9 cellular contexts compared by ENCODE assay signal in the genomic region with DNA sequence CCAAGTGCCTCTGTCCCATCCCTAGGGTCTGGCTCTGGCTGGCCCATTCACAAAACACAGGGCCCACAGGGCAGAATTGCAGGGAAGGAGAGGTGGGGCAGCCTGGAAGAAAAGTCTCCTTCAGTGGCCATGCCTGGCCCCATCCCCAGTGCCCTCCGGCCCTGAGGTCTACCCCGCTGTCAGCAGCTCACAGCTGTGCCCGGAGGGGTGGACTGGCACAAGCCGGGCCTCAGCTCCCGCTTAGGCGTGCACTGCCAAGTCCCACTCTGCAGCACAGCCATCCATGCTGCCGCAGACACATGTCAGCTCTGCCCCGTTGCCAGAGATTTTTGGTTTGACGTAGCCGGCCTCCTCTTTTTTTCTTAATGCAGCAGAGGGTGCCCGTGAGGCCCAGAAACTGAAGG. TPM values are rescaled to one million over a fixed set of nuclear protein-coding genes. Genes with fewer than 3 reads are reported as not detected.
A peak's percentile ranks its signal among the peaks of the same experiment; 100 is the strongest.
DNase-seq lines count a peak whose midpoint lies in the region; ATAC-seq, FAIRE-seq and TF ChIP-seq lines count a peak whose summit lies in the region.
"Had no signal": no experiment of that assay in that cellular context is flagged by ENCODE, and none has a peak within 500 bp of the region (broad histone marks: within the 10 kb centered on the region; RNA-seq: fewer than 3 reads in every experiment).

No MANE protein-coding gene starts in this region.

- no peaks in the 10 kb centered on the region for H3K9me3 ChIP-seq in breast epithelium
- H3K9me3 ChIP-seq in HepG2 (ENCODE audit: low read length): no peaks in the 10 kb centered on the region
- H3K9me3 ChIP-seq in uterus: no peaks in the 10 kb centered on the region

- H2AFZ ChIP-seq in HepG2 (ENCODE audit: low read length): peak overlapping the region; percentile 22

- TF ChIP-seq RAD21 in HepG2 (CRISPR knock-in tag; IDR thresholded peaks at IDR 0.05): no peak

- peaks cover 5% of the 10 kb centered on the region for H3K27me3 Mint-ChIP-seq in MCF 10A (ENCODE audit: insufficient read depth, unreplicated experiment)

- TF ChIP-seq EP300 in HepG2 (IDR thresholded peaks at IDR 0.05; ENCODE audit: low read depth in 2 of 2, low read length in 2 of 2) (no peak), HepG2 (CRISPR knock-in tag; IDR thresholded peaks at IDR 0.05; ENCODE audit: borderline replicate concordance) (no peak)

- no peak for FAIRE-seq in HepG2 (lab: Jason Lieb, UNC)

- CTCF ChIA-PET in MCF 10A (lab: Yijun Ruan, JAX): interaction anchor here (0.7 to 3.9 kb wide), 4 partner anchors 9 to 700 kb away, joined by 3 to 39 read pairs (median 4); no protein-coding TSS in a partner anchor
- CTCF ChIA-PET in HepG2 (lab: Yijun Ruan, JAX; ENCODE audit: low intra/inter-chr PET ratio, low total read pairs): interaction anchor here (1.4 kb wide), 1 partner anchor 172 kb away, joined by 3 read pairs; no protein-coding TSS in a partner anchor

- TF ChIP-seq POLR2A in breast epithelium (IDR thresholded peaks at IDR 0.05) (no peak), HepG2 (IDR thresholded peaks at IDR 0.05; ENCODE audit: insufficient read depth in 1 of 2, low read depth in 2 of 2, low read length in 2 of 2) (no peak), uterus (IDR thresholded peaks at IDR 0.05) (no peak)

- no peaks in the 10 kb centered on the region for H3K9me3 Mint-ChIP-seq in MCF 10A (ENCODE audit: unreplicated experiment)

- DNase-seq in breast epithelium (ENCODE audit: low spot score in 2 of 2): peak in 1 of 2 donors; percentile 41
- no peak for DNase-seq in MCF 10A (ENCODE audit: unreplicated experiment)
- DNase-seq in caudate nucleus (lab: John Stamatoyannopoulos, UW): peak in 59 of 61 donors; percentile 51 to 97 (median 89)
- peak; percentile 59 for DNase-seq in HepG2 (ENCODE audit: low spot score)
- DNase-seq in uterus: peak; percentile 64 to 70
- no peak for DNase-seq in GM13976 (ENCODE audit: low spot score)
- no peak for DNase-seq in HCEC 1CT

- no peak overlapping the region for H3K4me3 Mint-ChIP-seq in MCF 10A (ENCODE audit: unreplicated experiment)

- no peak overlapping the region for H3K9ac ChIP-seq in HepG2 (ENCODE audit: insufficient read depth, low read depth, low read length)

- peaks cover 1% of the 10 kb centered on the region for H3K4me1 Mint-ChIP-seq in MCF 10A (ENCODE audit: insufficient read depth, unreplicated experiment)

- peak overlapping the region; percentile 61 to 74 for H3K27ac ChIP-seq in breast epithelium
- peak overlapping the region; percentile 64 for H3K27ac ChIP-seq in caudate nucleus (ENCODE audit: low read depth, low read length)
- no peak overlapping the region for H3K27ac ChIP-seq in HepG2 (ENCODE audit: extremely low read length, insufficient read depth, low read length)
- H3K27ac ChIP-seq in uterus: no peak overlapping the region
- H3K27ac ChIP-seq: SK-N-MC had no signal

- H3K36me3 ChIP-seq in breast epithelium (no peaks in the 10 kb centered on the region), HepG2 (replicated peaks in 1 of 2; ENCODE audit: control insufficient read depth in 1 of 2, insufficient read depth in 2 of 2, low read length in 2 of 2) (no peaks in the 10 kb centered on the region), uterus (no peaks in the 10 kb centered on the region)

- H3K4me3 ChIP-seq in breast epithelium: peak overlapping the region in 2 of 3 donors; percentile 10 to 49
- H3K4me3 ChIP-seq in HepG2 (replicated peaks in 1 of 3; ENCODE audit: insufficient read depth in 1 of 3, low read depth in 2 of 3, low read length in 3 of 3): peak overlapping the region in 2 of 3 experiments; percentile 35 to 61; a peak in 5 of 6 replicates
- no peak overlapping the region for H3K4me3 ChIP-seq in uterus
- H3K4me3 ChIP-seq: SK-N-MC had no signal

- H3K27ac Mint-ChIP-seq in MCF 10A (ENCODE audit: low read depth, unreplicated experiment): no peak overlapping the region

- no peaks in the 10 kb centered on the region for H4K20me1 ChIP-seq in HepG2 (ENCODE audit: insufficient read depth, low read length)

- peak overlapping the region; percentile 79 for H3K4me2 ChIP-seq in HepG2 (ENCODE audit: low read depth, low read length)

- no peaks in the 10 kb centered on the region for H3K36me3 Mint-ChIP-seq in MCF 10A (ENCODE audit: insufficient read depth, unreplicated experiment)

- TF ChIP-seq CTCF in breast epithelium (IDR thresholded peaks at IDR 0.05) (no peak), MCF 10A (IDR thresholded peaks at IDR 0.05; ENCODE audit: unreplicated experiment) (no peak), HepG2 (CRISPR knock-in tag; IDR thresholded peaks at IDR 0.05) (peak; percentile 27), uterus (IDR thresholded peaks at IDR 0.05) (no peak), GM13976 (IDR thresholded peaks at IDR 0.05; ENCODE audit: borderline replicate concordance, control extremely low read depth, extremely low read depth, insufficient read depth, missing control alignments) (no peak)

- ATAC-seq in HepG2 (peak; percentile 90), HG02759 (IDR thresholded peaks at IDR 0.05; ENCODE audit: unreplicated experiment) (no peak)

- in situ Hi-C loops in HepG2 (cut with HindIII; ENCODE audit: extremely low pct_ligation_motif_present, low pct_unique_long_range_greater_than_20kb): no loop called here
- in situ Hi-C loops in GM13976 (cut with MboI; ENCODE audit: low sequenced_read_pairs, unreplicated experiment): loop anchor here (10.0 kb wide), 1 partner anchor 174 kb away; the partner anchor contains the start of gene UBE4A

- H3K79me2 ChIP-seq in HepG2 (ENCODE audit: insufficient read depth, low read length): no peaks in the 10 kb centered on the region

- 2% methylated on average over 7 of the region's 11 CpGs for WGBS in HepG2 (ENCODE audit: low lambda C conversion rate)

- H3K4me1 ChIP-seq in breast epithelium: peaks cover 0 to 5% of the 10 kb centered on the region in 2 donors
- peaks cover 38% of the 10 kb centered on the region for H3K4me1 ChIP-seq in HepG2 (ENCODE audit: insufficient read depth, low read length)
- H3K4me1 ChIP-seq in uterus: no peaks in the 10 kb centered on the region

- H3K27me3 ChIP-seq in breast epithelium (no peaks in the 10 kb centered on the region), HepG2 (ENCODE audit: control insufficient read depth in 1 of 2, insufficient read depth in 2 of 2, low read length in 2 of 2) (0 out of 5 replicates have a peak, but pooled peaks cover 0 to 10% of the 10 kb centered on the region in 2 experiments), uterus (no peaks in the 10 kb centered on the region)

- POLR2A ChIA-PET in MCF 10A (lab: Yijun Ruan, JAX) (no interaction called here), HepG2 (lab: Yijun Ruan, JAX) (interaction anchor here (0.5 to 2.1 kb wide), 3 partner anchors 14 to 66 kb away, joined by 3 to 8 read pairs (median 3); no protein-coding TSS in a partner anchor)

- no TSS peak for BruUV-seq in MCF 10A (replicated peaks; lab: Mats Ljungman, UMichigan)
- BruUV-seq in HepG2 (replicated peaks; lab: Mats Ljungman, UMichigan): no TSS peak

- intact Hi-C loops in breast epithelium (cut with DNase I; ENCODE audit: low total_unique reads): no loop called here
- intact Hi-C loops in MCF 10A (cut with micrococcal nuclease): no loop called here
- intact Hi-C loops in HepG2 (cut with micrococcal nuclease; ENCODE audit: unreplicated experiment): no loop called here
- intact Hi-C loops in uterus (cut with DNase I; ENCODE audit: low total_unique reads): no loop called here

RNA-seq across cellular contexts. Expression of gene SCN2B, which starts 3.9 kb away (rescaled TPM):
- total RNA-seq in breast epithelium (under 1 TPM; under 0.01 to 0.88 (median 0.16) TPM), MCF 10A (2022) (not detected in 2 replicates), HepG2 (2016; rRNA removed; fragmentation: Illumina TruSeq; extraction: Trizol) (0.02 TPM in 1 of 2 replicates, not detected in the other), uterus (1 to 10 TPM in 1 of 4 donors, under 1 TPM in 1, not detected in 2; 0.37 to 9.3 TPM)
- not detected in 2 replicates for total RNA-seq in HepG2 (2016; cell fraction: cytosol; rRNA removed; fragmentation: Illumina TruSeq; extraction: Trizol; ENCODE audit: low read depth)
- 0.02 TPM in 1 of 2 replicates, not detected in the other for total RNA-seq in HepG2 (2016; cell fraction: insoluble cytoplasmic fraction; rRNA removed; fragmentation: Illumina TruSeq; extraction: Trizol)
- not detected in 2 replicates for total RNA-seq in HepG2 (2016; cell fraction: membrane; rRNA removed; fragmentation: Illumina TruSeq; extraction: Trizol)
- total RNA-seq in HepG2 (2016; cell fraction: nucleus; rRNA removed; fragmentation: Illumina TruSeq; extraction: Trizol): not detected in 2 replicates
- polyA plus RNA-seq in HepG2 (2011; rRNA removed): 0.01 TPM in 2 replicates
- 0.01 and 0.03 TPM in 2 replicates for polyA plus RNA-seq in HepG2 (2011; cell fraction: cytosol; rRNA removed)
- polyA plus RNA-seq in HepG2 (2011; cell fraction: nucleus; rRNA removed): 0.02 and 0.03 TPM in 2 replicates
- 0.03 TPM in 1 of 2 replicates, not detected in the other for polyA plus RNA-seq in HepG2 (2012)
- polyA plus RNA-seq in HepG2 (2016; cell fraction: cytosol; fragmentation: Illumina TruSeq; extraction: Trizol; ENCODE audit: low read depth): not detected in 2 replicates
- polyA plus RNA-seq in HepG2 (2016; cell fraction: insoluble cytoplasmic fraction; fragmentation: Illumina TruSeq; extraction: Trizol; ENCODE audit: low read depth): 0.03 TPM in 1 of 2 replicates, not detected in the other
- not detected in 2 replicates for polyA plus RNA-seq in HepG2 (2016; cell fraction: membrane; fragmentation: Illumina TruSeq; extraction: Trizol; ENCODE audit: low read depth)
- polyA plus RNA-seq in HepG2 (2016; cell fraction: nucleus; fragmentation: Illumina TruSeq; extraction: Trizol; ENCODE audit: insufficient read depth, low read depth): not detected in 2 replicates
- not detected in 2 replicates for polyA minus RNA-seq in HepG2 (2011; rRNA and poly(A)+ RNA removed; ENCODE audit: low replicate concordance)
- not detected in 2 replicates for polyA minus RNA-seq in HepG2 (2011; cell fraction: cytosol; rRNA and poly(A)+ RNA removed)
- polyA minus RNA-seq in HepG2 (2011; cell fraction: nucleus; rRNA and poly(A)+ RNA removed): not detected in 2 replicates

RNA-seq across cellular contexts. Expression of gene SCN4B, which starts 27.7 kb away (rescaled TPM):
- total RNA-seq in breast epithelium (1 to 10 TPM; 3.3 to 7.9 (median 3.7) TPM), MCF 10A (2022) (0.32 TPM in 1 of 2 replicates, not detected in the other), HepG2 (2016; rRNA removed; fragmentation: Illumina TruSeq; extraction: Trizol) (0.04 TPM in 1 of 2 replicates, not detected in the other), uterus (1 to 10 TPM; 1.8 to 7.3 (median 2.5) TPM)
- total RNA-seq in HepG2 (2016; cell fraction: cytosol; rRNA removed; fragmentation: Illumina TruSeq; extraction: Trizol; ENCODE audit: low read depth): not detected in 2 replicates
- 0.19 TPM in 1 of 2 replicates, not detected in the other for total RNA-seq in HepG2 (2016; cell fraction: insoluble cytoplasmic fraction; rRNA removed; fragmentation: Illumina TruSeq; extraction: Trizol)
- total RNA-seq in HepG2 (2016; cell fraction: membrane; rRNA removed; fragmentation: Illumina TruSeq; extraction: Trizol): 0.03 TPM in 1 of 2 replicates, not detected in the other
- total RNA-seq in HepG2 (2016; cell fraction: nucleus; rRNA removed; fragmentation: Illumina TruSeq; extraction: Trizol): not detected in 2 replicates
- 0.29 and 0.38 TPM in 2 replicates for polyA plus RNA-seq in HepG2 (2011; rRNA removed)
- 0.13 and 0.19 TPM in 2 replicates for polyA plus RNA-seq in HepG2 (2011; cell fraction: cytosol; rRNA removed)
- 0.64 and 0.72 TPM in 2 replicates for polyA plus RNA-seq in HepG2 (2011; cell fraction: nucleus; rRNA removed)
- polyA plus RNA-seq in HepG2 (2012): 0.07 TPM in 2 replicates
- not detected in 2 replicates for polyA plus RNA-seq in HepG2 (2016; cell fraction: cytosol; fragmentation: Illumina TruSeq; extraction: Trizol; ENCODE audit: low read depth)
- polyA plus RNA-seq in HepG2 (2016; cell fraction: insoluble cytoplasmic fraction; fragmentation: Illumina TruSeq; extraction: Trizol; ENCODE audit: low read depth): 0.20 TPM in 1 of 2 replicates, not detected in the other
- polyA plus RNA-seq in HepG2 (2016; cell fraction: membrane; fragmentation: Illumina TruSeq; extraction: Trizol; ENCODE audit: low read depth): 0.16 TPM in 1 of 2 replicates, not detected in the other
- polyA plus RNA-seq in HepG2 (2016; cell fraction: nucleus; fragmentation: Illumina TruSeq; extraction: Trizol; ENCODE audit: insufficient read depth, low read depth): 0.17 and 0.42 TPM in 2 replicates
- polyA minus RNA-seq in HepG2 (2011; rRNA and poly(A)+ RNA removed; ENCODE audit: low replicate concordance): 0.18 TPM in 1 of 2 replicates, not detected in the other
- not detected in 2 replicates for polyA minus RNA-seq in HepG2 (2011; cell fraction: cytosol; rRNA and poly(A)+ RNA removed)
- 0.39 and 0.75 TPM in 2 replicates for polyA minus RNA-seq in HepG2 (2011; cell fraction: nucleus; rRNA and poly(A)+ RNA removed)

RNA-seq across cellular contexts. Expression of gene JAML, which starts 44.5 kb away (rescaled TPM):
- total RNA-seq in breast epithelium (10 to 100 TPM in 2 of 3 donors, 1 to 10 TPM in 1; 2.3 to 16.0 (median 15.7) TPM), MCF 10A (2022) (0.10 TPM in 1 of 2 replicates, not detected in the other), HepG2 (2016; rRNA removed; fragmentation: Illumina TruSeq; extraction: Trizol) (3.3 and 3.8 TPM in 2 replicates), uterus (1 to 10 TPM; 1.2 to 9.1 (median 5.6) TPM)
- 0.71 and 0.97 TPM in 2 replicates for total RNA-seq in HepG2 (2016; cell fraction: cytosol; rRNA removed; fragmentation: Illumina TruSeq; extraction: Trizol; ENCODE audit: low read depth)
- total RNA-seq in HepG2 (2016; cell fraction: insoluble cytoplasmic fraction; rRNA removed; fragmentation: Illumina TruSeq; extraction: Trizol): 3.7 and 4.6 TPM in 2 replicates
- 1.8 and 1.9 TPM in 2 replicates for total RNA-seq in HepG2 (2016; cell fraction: membrane; rRNA removed; fragmentation: Illumina TruSeq; extraction: Trizol)
- total RNA-seq in HepG2 (2016; cell fraction: nucleus; rRNA removed; fragmentation: Illumina TruSeq; extraction: Trizol): 3.5 and 4.0 TPM in 2 replicates
- polyA plus RNA-seq in HepG2 (2011; rRNA removed): 2.0 and 2.8 TPM in 2 replicates
- polyA plus RNA-seq in HepG2 (2011; cell fraction: cytosol; rRNA removed): 0.91 and 1.1 TPM in 2 replicates
- 8.0 and 9.7 TPM in 2 replicates for polyA plus RNA-seq in HepG2 (2011; cell fraction: nucleus; rRNA removed)
- 9.8 and 22.2 TPM in 2 replicates for polyA plus RNA-seq in HepG2 (2012)
- 0.93 and 0.95 TPM in 2 replicates for polyA plus RNA-seq in HepG2 (2016; cell fraction: cytosol; fragmentation: Illumina TruSeq; extraction: Trizol; ENCODE audit: low read depth)
- polyA plus RNA-seq in HepG2 (2016; cell fraction: insoluble cytoplasmic fraction; fragmentation: Illumina TruSeq; extraction: Trizol; ENCODE audit: low read depth): 2.7 and 4.1 TPM in 2 replicates
- 1.4 and 1.7 TPM in 2 replicates for polyA plus RNA-seq in HepG2 (2016; cell fraction: membrane; fragmentation: Illumina TruSeq; extraction: Trizol; ENCODE audit: low read depth)
- 5.7 and 5.9 TPM in 2 replicates for polyA plus RNA-seq in HepG2 (2016; cell fraction: nucleus; fragmentation: Illumina TruSeq; extraction: Trizol; ENCODE audit: insufficient read depth, low read depth)
- 1.7 TPM in 1 of 2 replicates, not detected in the other for polyA minus RNA-seq in HepG2 (2011; rRNA and poly(A)+ RNA removed; ENCODE audit: low replicate concordance)
- polyA minus RNA-seq in HepG2 (2011; cell fraction: cytosol; rRNA and poly(A)+ RNA removed): 0.44 and 0.59 TPM in 2 replicates
- 6.0 and 6.1 TPM in 2 replicates for polyA minus RNA-seq in HepG2 (2011; cell fraction: nucleus; rRNA and poly(A)+ RNA removed)

Comparison
In these comparisons a context has a peak if more than half of its experiments do, and no peak if none do; other contexts are left out.
1. DNase-seq: peak in caudate nucleus (59 of 61), HepG2 (single experiment) and uterus (2 of 2); none in MCF 10A (single experiment), GM13976 (single experiment) and HCEC 1CT (single experiment).
2. H3K27ac ChIP-seq: peak in breast epithelium (2 of 2) and caudate nucleus (single experiment); none in HepG2 (single experiment) and uterus (0 of 2).
3. H3K4me3 ChIP-seq: peak in breast epithelium (2 of 3) and HepG2 (2 of 3); none in uterus (0 of 2).